In the genomic region with DNA sequence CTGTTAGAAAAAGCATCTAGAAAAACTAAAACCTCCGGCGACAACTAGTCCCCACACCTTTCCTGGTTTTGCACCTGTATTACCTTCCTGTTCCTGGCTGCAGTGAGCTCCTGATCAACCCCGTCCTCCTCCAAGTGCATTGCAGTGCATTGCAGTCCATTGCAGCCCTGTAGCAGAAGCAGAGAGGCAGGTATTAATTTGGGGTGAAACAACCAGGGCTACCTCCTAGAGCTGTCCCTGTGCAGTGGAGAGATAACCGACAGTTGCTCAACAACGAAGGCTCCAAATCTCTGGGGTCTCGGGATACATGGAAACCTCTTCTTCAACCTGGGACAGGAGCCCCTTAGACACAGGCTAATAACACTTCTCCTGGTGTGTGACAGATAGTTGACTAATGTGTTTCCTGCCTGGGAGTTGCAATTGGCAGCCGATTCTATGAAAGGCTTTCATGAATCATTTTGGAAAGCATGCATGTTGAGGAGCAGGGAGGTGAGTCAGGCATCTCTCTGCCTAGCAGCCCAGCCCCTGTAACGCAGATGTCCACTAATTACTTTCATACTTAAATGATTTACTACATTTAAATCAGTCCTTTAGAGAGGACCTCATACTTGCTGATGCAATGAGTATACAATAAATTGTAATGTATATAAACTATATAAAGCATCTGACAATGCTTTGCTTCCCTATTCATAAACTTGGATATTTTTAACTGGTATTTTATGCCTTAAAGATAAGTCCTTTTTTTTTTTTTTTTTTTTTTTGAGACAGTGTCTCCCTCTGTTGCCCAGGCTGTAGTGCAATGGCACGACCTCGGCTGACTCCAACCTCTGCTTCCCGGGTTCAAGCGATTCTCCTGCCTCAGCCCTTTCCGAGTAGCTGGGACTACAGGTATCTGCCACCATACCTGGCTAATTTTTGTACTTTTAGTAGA, we compare ENCODE assay signal across 10 cellular contexts. TPM values are rescaled to one million over a fixed set of nuclear protein-coding genes. Genes with fewer than 3 reads are reported as not detected.
DNase-seq lines count a peak whose midpoint lies in the region; ATAC-seq and TF ChIP-seq lines count a peak whose summit lies in the region.
"Had no signal": no experiment of that assay in that cellular context is flagged by ENCODE, and none has a peak within 500 bp of the region (broad histone marks: within the 10 kb centered on the region; RNA-seq: fewer than 3 reads in every experiment).

No MANE protein-coding gene starts in this region.

- H3K9ac ChIP-seq in SK-N-SH, result peak overlapping the region; percentile 3; the same call in 1 of the 2 replicates

- H3K4me2 ChIP-seq in SK-N-SH, result peak overlapping the region; percentile 67

- POLR2A ChIA-PET in HEK293 (lab: Yijun Ruan, JAX), result no interaction called here
- POLR2A ChIA-PET in SK-N-SH (lab: Yijun Ruan, JAX), result no interaction called here

- in situ Hi-C loops in GM13976 (cut with MboI; ENCODE audit: low sequenced_read_pairs, unreplicated experiment), result no loop called here

- H3K4me3 ChIP-seq in ACC112 (ENCODE audit: low read depth, low read length), result peak overlapping the region; percentile 46
- H3K4me3 ChIP-seq in HEK293 (ENCODE audit: low read depth, low read length), result no peak overlapping the region
- H3K4me3 ChIP-seq in SK-N-SH (ENCODE audit: low read depth in 2 of 2, low read length in 1 of 2), result no peak overlapping the region; a peak in 1 of 4 replicates
- H3K4me3 ChIP-seq in stomach, result no peak overlapping the region
- H3K4me3 ChIP-seq: upper lobe of left lung had no signal

- H3K36me3 ChIP-seq in ACC112 (ENCODE audit: insufficient read depth, low read length) (no peaks in the 10 kb centered on the region), HEK293 (ENCODE audit: control insufficient read depth in 2 of 2, insufficient read depth in 1 of 2, low read length in 2 of 2) (no peaks in the 10 kb centered on the region), SK-N-SH (replicated peaks in 1 of 2; ENCODE audit: control insufficient read depth in 1 of 2, insufficient read depth in 2 of 2, low read length in 1 of 2) (no peaks in the 10 kb centered on the region), stomach (no peaks in the 10 kb centered on the region)
- H3K36me3 ChIP-seq: upper lobe of left lung had no signal

- peak; percentile 36 for DNase-seq in SK-N-SH
- DNase-seq in glomerular endothelial cell (ENCODE audit: extremely low read depth, low read depth, low spot score), result peak; percentile 34
- no peak for DNase-seq in stomach
- DNase-seq in activated CD4-positive, alpha-beta T cell treated with anti-CD3 and anti-CD28 coated beads for 48 hours, result no peak
- no peak for DNase-seq in GM13976 (ENCODE audit: low spot score)
- DNase-seq: upper lobe of left lung had no signal

- peaks cover 17% of the 10 kb centered on the region for H3K4me1 ChIP-seq in ACC112 (ENCODE audit: control insufficient read depth, insufficient read depth, low read length, unreplicated experiment)
- no peaks in the 10 kb centered on the region for H3K4me1 ChIP-seq in HEK293 (ENCODE audit: control insufficient read depth, insufficient read depth, low read length)
- H3K4me1 ChIP-seq in SK-N-SH (ENCODE audit: control insufficient read depth in 1 of 2, insufficient read depth in 2 of 2, low read depth in 1 of 2, low read length in 1 of 2), result peaks cover 8 to 20% of the 10 kb centered on the region in 2 experiments
- peaks cover 0 to 1% (median 0%) of the 10 kb centered on the region in 4 donors for H3K4me1 ChIP-seq in stomach
- H3K4me1 ChIP-seq: upper lobe of left lung had no signal

- no peak for TF ChIP-seq CTCF in HEK293 (tag by site-specific recombination; IDR thresholded peaks at IDR 0.05)
- peak; percentile 37 for TF ChIP-seq CTCF in SK-N-SH (IDR thresholded peaks at IDR 0.05)
- no peak for TF ChIP-seq CTCF in stomach (IDR thresholded peaks at IDR 0.05)
- no peak for TF ChIP-seq CTCF in GM13976 (IDR thresholded peaks at IDR 0.05; ENCODE audit: borderline replicate concordance, control extremely low read depth, extremely low read depth, insufficient read depth, missing control alignments)

- H3F3A ChIP-seq in SK-N-SH (replicated peaks; ENCODE audit: insufficient read depth), result peaks cover 14% of the 10 kb centered on the region

- CTCF ChIA-PET in HEK293 (lab: Yijun Ruan, JAX), result interaction anchor here (0.6 to 1.4 kb wide), 3 partner anchors 13 to 1422 kb away, joined by 3 to 4 read pairs (median 4); no protein-coding TSS in a partner anchor
- CTCF ChIA-PET in SK-N-SH (lab: Yijun Ruan, JAX), result interaction anchor here (0.7 to 1.2 kb wide), 4 partner anchors 9 to 374 kb away, joined by 3 to 4 read pairs (median 4); no protein-coding TSS in a partner anchor

- intact Hi-C loops in stomach (cut with DNase I; ENCODE audit: low total_unique reads), result no loop called here

- 55% methylated on average over 13 of the region's 13 CpGs for WGBS in SK-N-SH (ENCODE audit: low lambda C conversion rate)
- 80 to 85% (median 83%) methylated on average over 12 to 13 of the region's 13 CpGs for WGBS in stomach, 5 donors

- TF ChIP-seq RAD21 in SK-N-SH (IDR thresholded peaks at IDR 0.05; ENCODE audit: low read length), result no peak

- ATAC-seq in HG02678 (IDR thresholded peaks at IDR 0.05; ENCODE audit: unreplicated experiment), result no peak

- no peak for TF ChIP-seq POLR2A in stomach (IDR thresholded peaks at IDR 0.05)

- H4K20me1 ChIP-seq in SK-N-SH (ENCODE audit: insufficient read depth), result no peaks in the 10 kb centered on the region

- no peaks in the 10 kb centered on the region for H3K9me2 ChIP-seq in SK-N-SH

- H2AFZ ChIP-seq in ACC112 (ENCODE audit: low read length, unreplicated experiment) (no peak overlapping the region), SK-N-SH (ENCODE audit: low read depth) (0 out of 2 replicates have a peak overlapping the region, but pooled peaks have one; percentile 22)

- H3K9me3 ChIP-seq in HEK293 (ENCODE audit: control insufficient read depth, insufficient read depth, low read depth, low read length) (no peaks in the 10 kb centered on the region), SK-N-SH (no peaks in the 10 kb centered on the region), stomach (no peaks in the 10 kb centered on the region)
- H3K9me3 ChIP-seq: upper lobe of left lung had no signal

- H3K27ac ChIP-seq in ACC112 (ENCODE audit: low read depth, low read length) (peak overlapping the region; percentile 49), HEK293 (ENCODE audit: extremely low read depth, low read depth, low read length) (no peak overlapping the region), SK-N-SH (ENCODE audit: low read depth in 2 of 2, low read length in 1 of 2) (peak overlapping the region; percentile 74 to 76; a peak in 3 of 4 replicates), stomach (no peak overlapping the region)
- H3K27ac ChIP-seq: upper lobe of left lung had no signal

- H3K79me2 ChIP-seq in ACC112 (ENCODE audit: control insufficient read depth, insufficient read depth, low read length, unreplicated experiment) (no peaks in the 10 kb centered on the region), SK-N-SH (ENCODE audit: insufficient read depth) (no peaks in the 10 kb centered on the region)

- TF ChIP-seq EP300 in SK-N-SH (IDR thresholded peaks at IDR 0.05; ENCODE audit: borderline replicate concordance in 1 of 2, low read depth in 1 of 2, low read length in 1 of 2) (peak; percentile 46 to 97; a peak in 3 of 4 replicates), stomach (IDR thresholded peaks at IDR 0.05) (no peak)

- H3K27me3 ChIP-seq in ACC112 (ENCODE audit: insufficient read depth, low read length), result no peaks in the 10 kb centered on the region
- H3K27me3 ChIP-seq in SK-N-SH (ENCODE audit: insufficient read depth), result no peaks in the 10 kb centered on the region
- peaks cover 0 to 4% (median 0%) of the 10 kb centered on the region in 3 donors for H3K27me3 ChIP-seq in stomach
- H3K27me3 ChIP-seq: upper lobe of left lung had no signal

TF ChIP-seq in HEK293, 187 proteins besides CTCF, POLR2A, EP300 and RAD21 (continues in another document):
- no peak for TF ChIP-seq ZNF585B (tag by site-specific recombination; IDR thresholded peaks at IDR 0.05)
- TF ChIP-seq ZNF335 (tag by site-specific recombination; conservative IDR thresholded peaks at IDR 0.05), result peak; percentile 48
- TF ChIP-seq, protein P1, sequence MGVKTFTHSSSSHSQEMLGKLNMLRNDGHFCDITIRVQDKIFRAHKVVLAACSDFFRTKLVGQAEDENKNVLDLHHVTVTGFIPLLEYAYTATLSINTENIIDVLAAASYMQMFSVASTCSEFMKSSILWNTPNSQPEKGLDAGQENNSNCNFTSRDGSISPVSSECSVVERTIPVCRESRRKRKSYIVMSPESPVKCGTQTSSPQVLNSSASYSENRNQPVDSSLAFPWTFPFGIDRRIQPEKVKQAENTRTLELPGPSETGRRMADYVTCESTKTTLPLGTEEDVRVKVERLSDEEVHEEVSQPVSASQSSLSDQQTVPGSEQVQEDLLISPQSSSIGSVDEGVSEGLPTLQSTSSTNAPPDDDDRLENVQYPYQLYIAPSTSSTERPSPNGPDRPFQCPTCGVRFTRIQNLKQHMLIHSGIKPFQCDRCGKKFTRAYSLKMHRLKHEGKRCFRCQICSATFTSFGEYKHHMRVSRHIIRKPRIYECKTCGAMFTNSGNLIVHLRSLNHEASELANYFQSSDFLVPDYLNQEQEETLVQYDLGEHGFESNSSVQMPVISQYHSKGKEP (tag by site-specific recombination; IDR thresholded peaks at IDR 0.05), result peak; percentile 15; the same call in 1 of the 2 replicates

TF ChIP-seq in SK-N-SH, 30 proteins besides CTCF, POLR2A, EP300 and RAD21 (continues in another document):
- TF ChIP-seq GABPA (IDR thresholded peaks at IDR 0.05; ENCODE audit: low read depth), result no peak
- 0 out of 2 replicates have a peak, but pooled peaks have one; percentile 4 for TF ChIP-seq ELF1 (IDR thresholded peaks at IDR 0.05)
- TF ChIP-seq, protein P2, sequence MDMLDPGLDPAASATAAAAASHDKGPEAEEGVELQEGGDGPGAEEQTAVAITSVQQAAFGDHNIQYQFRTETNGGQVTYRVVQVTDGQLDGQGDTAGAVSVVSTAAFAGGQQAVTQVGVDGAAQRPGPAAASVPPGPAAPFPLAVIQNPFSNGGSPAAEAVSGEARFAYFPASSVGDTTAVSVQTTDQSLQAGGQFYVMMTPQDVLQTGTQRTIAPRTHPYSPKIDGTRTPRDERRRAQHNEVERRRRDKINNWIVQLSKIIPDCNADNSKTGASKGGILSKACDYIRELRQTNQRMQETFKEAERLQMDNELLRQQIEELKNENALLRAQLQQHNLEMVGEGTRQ (IDR thresholded peaks at IDR 0.05; ENCODE audit: borderline replicate concordance, low read depth, low read length), result no peak
- TF ChIP-seq SMC3 (IDR thresholded peaks at IDR 0.05; ENCODE audit: low read depth, low read length), result no peak
- TF ChIP-seq RXRA (IDR thresholded peaks at IDR 0.05; ENCODE audit: borderline replicate concordance, low read depth), result peak; percentile 52; the same call in 1 of the 2 replicates

RNA-seq across cellular contexts. Expression of a gene that starts 59.0 kb away (rescaled TPM):
- polyA plus RNA-seq in SK-N-SH (2012; rRNA removed), result 0.36 and 0.49 TPM in 2 replicates
- 0.39 and 0.60 TPM in 2 replicates for polyA plus RNA-seq in SK-N-SH (2012; cell fraction: cytosol; rRNA removed)
- polyA plus RNA-seq in SK-N-SH (2012; cell fraction: nucleus; rRNA removed), result 0.41 and 0.58 TPM in 2 replicates
- total RNA-seq in glomerular endothelial cell, result 0.23 TPM in 1 of 2 replicates, not detected in the other
- 10 to 100 TPM in 2 of 5 donors, 1 to 10 TPM in 3; 6.1 to 53.6 (median 9.9) TPM for total RNA-seq in stomach
- 10 to 100 TPM in 2 of 3 donors, 1 to 10 TPM in 1; 7.0 to 50.3 (median 10.6) TPM for polyA plus RNA-seq in stomach
- total RNA-seq: skeletal muscle tissue had no signal

Comparison
In these comparisons a context has a peak if more than half of its experiments do, and no peak if none do; other contexts are left out.
1. H3K27ac ChIP-seq: peak in ACC112 (single experiment) and SK-N-SH (2 of 2); none in HEK293 (single experiment) and stomach (0 of 5).
2. DNase-seq: peak in SK-N-SH (single experiment) and glomerular endothelial cell (single experiment); none in stomach (single experiment), activated CD4-positive, alpha-beta T cell treated with anti-CD3 and anti-CD28 coated beads for 48 hours (single experiment) and GM13976 (single experiment).